In the genomic region with DNA sequence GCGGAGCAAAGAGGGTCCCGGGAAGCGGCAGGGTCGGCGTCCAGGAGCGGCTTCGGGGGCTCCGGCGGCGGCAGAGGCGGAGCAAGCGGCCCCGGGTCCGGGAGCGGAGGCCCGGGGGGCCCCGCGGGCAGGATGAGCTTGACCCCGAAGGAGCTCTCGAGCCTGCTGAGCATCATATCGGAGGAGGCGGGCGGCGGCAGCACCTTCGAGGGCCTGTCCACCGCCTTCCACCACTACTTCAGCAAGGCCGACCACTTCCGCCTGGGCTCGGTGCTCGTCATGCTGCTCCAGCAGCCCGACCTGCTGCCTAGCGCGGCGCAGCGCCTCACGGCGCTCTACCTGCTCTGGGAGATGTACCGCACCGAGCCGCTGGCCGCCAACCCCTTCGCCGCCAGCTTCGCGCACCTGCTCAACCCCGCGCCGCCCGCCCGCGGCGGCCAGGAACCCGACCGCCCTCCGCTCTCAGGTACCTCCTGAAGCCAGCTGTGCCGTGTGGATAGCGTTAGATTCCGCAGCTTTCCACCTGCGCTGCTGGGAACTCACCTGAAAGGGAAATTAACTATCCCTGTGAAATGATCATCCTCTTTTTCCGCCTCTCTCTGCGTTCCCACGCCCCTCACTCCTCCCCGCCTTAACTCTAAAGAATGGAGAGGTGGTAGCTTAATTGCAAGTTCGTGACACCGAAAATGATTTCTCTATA, we compare ENCODE assay signal across 8 cellular contexts. TPM values are rescaled to one million over a fixed set of nuclear protein-coding genes. Genes with fewer than 3 reads are reported as not detected.
DNase-seq lines count a peak whose midpoint lies in the region; ATAC-seq, FAIRE-seq and TF ChIP-seq lines count a peak whose summit lies in the region.

No MANE protein-coding gene starts in this region.

- peak; percentile 42 for FAIRE-seq in GM18507 (lab: Jason Lieb, UNC)

- TF ChIP-seq CTCF in epithelial cell of esophagus (IDR thresholded peaks at IDR 0.05; ENCODE audit: insufficient read depth, low read depth, low read length, missing control alignments): no peak

- H3K27ac ChIP-seq in muscle layer of duodenum (ENCODE audit: low read length): peak overlapping the region; percentile 42

- peak overlapping the region; percentile 78 for H3K4me3 ChIP-seq in epithelial cell of esophagus (ENCODE audit: low read length)
- H3K4me3 ChIP-seq in muscle layer of duodenum (ENCODE audit: low read depth in 1 of 2, low read length in 2 of 2): peak overlapping the region; percentile 86 to 97

- no peaks in the 10 kb centered on the region for H3K9me3 Mint-ChIP-seq in activated CD8-positive, alpha-beta T cell treated with anti-CD3 and anti-CD28 coated beads, Interleukin-2, amount 10 ng/mL, durations not matched to agents 7 days and 5 days (ENCODE audit: insufficient read depth)

- H3K4me1 Mint-ChIP-seq in activated CD8-positive, alpha-beta T cell treated with anti-CD3 and anti-CD28 coated beads, Interleukin-2, amount 10 ng/mL, durations not matched to agents 7 days and 5 days (ENCODE audit: low read depth): peaks cover 50% of the 10 kb centered on the region

- H3K27ac Mint-ChIP-seq in activated CD8-positive, alpha-beta T cell treated with anti-CD3 and anti-CD28 coated beads, Interleukin-2, amount 10 ng/mL, durations not matched to agents 7 days and 5 days: peak overlapping the region; percentile 96

- no peaks in the 10 kb centered on the region for H3K27me3 Mint-ChIP-seq in activated CD8-positive, alpha-beta T cell treated with anti-CD3 and anti-CD28 coated beads, Interleukin-2, amount 10 ng/mL, durations not matched to agents 7 days and 5 days (ENCODE audit: low read depth)

- peak overlapping the region; percentile 89 for H3K4me3 Mint-ChIP-seq in activated CD8-positive, alpha-beta T cell treated with anti-CD3 and anti-CD28 coated beads, Interleukin-2, amount 10 ng/mL, durations not matched to agents 7 days and 5 days

- H3K9me3 ChIP-seq in muscle layer of duodenum (ENCODE audit: control insufficient read depth in 1 of 2, low read length in 2 of 2): no peaks in the 10 kb centered on the region

- no peaks in the 10 kb centered on the region for H3K27me3 ChIP-seq in muscle layer of duodenum (ENCODE audit: low read depth, low read length)

- ATAC-seq in HG02981 (IDR thresholded peaks at IDR 0.05; ENCODE audit: unreplicated experiment): peak; percentile 50
- peak; percentile 80 for ATAC-seq in activated CD8-positive, alpha-beta T cell treated with anti-CD3 and anti-CD28 coated beads, Interleukin-2, amount 10 ng/mL, durations not matched to agents 7 days and 5 days

- peaks cover 10 to 22% of the 10 kb centered on the region in 2 donors for H3K4me1 ChIP-seq in muscle layer of duodenum (ENCODE audit: control insufficient read depth in 1 of 2, insufficient read depth in 2 of 2, low read length in 2 of 2)

- peaks cover 37% of the 10 kb centered on the region for H3K36me3 Mint-ChIP-seq in activated CD8-positive, alpha-beta T cell treated with anti-CD3 and anti-CD28 coated beads, Interleukin-2, amount 10 ng/mL, durations not matched to agents 7 days and 5 days (ENCODE audit: low read depth)

- DNase-seq in A172 (ENCODE audit: low spot score): peak; percentile 58
- peak; percentile 44 for DNase-seq in GM18507 (ENCODE audit: extremely low spot score, insufficient read length, low read depth)
- peak; percentile 59 to 74 for DNase-seq in NCI-H526 (lab: John Stamatoyannopoulos, UW)
- peak; percentile 87 for DNase-seq in activated CD8-positive, alpha-beta T cell treated with anti-CD3 and anti-CD28 coated beads, Interleukin-2, amount 10 ng/mL, durations not matched to agents 7 days and 5 days
- DNase-seq in epithelial cell of esophagus (ENCODE audit: low read depth): peak; percentile 78
- DNase-seq in stimulated activated CD8-positive, alpha-beta memory T cell treated with anti-CD3 and anti-CD28 coated beads, Interleukin-7, amount 100 ng/mL, for 4 hours (ENCODE audit: low read depth in 2 of 2): peak; percentile 48 to 69

- POLR2A ChIA-PET in activated CD8-positive, alpha-beta T cell treated with anti-CD3 and anti-CD28 coated beads, Interleukin-2, amount 10 ng/mL, durations not matched to agents 7 days and 5 days (lab: Charles Lee): interaction anchor here (0.9 to 3.7 kb wide), 18 partner anchors 12 to 690 kb away, joined by 3 to 34 read pairs (median 5); partner anchors contain the start of genes PDCL3, RNF149, RPL31 and TBC1D8

- CTCF ChIA-PET in activated CD8-positive, alpha-beta T cell treated with anti-CD3 and anti-CD28 coated beads, Interleukin-2, amount 10 ng/mL, durations not matched to agents 7 days and 5 days (lab: Charles Lee): interaction anchor here (0.7 to 3.2 kb wide), 23 partner anchors 9 to 546 kb away, joined by 3 to 24 read pairs (median 4); partner anchors contain the start of genes CREG2 and RNF149

- peaks cover 0 to 6% of the 10 kb centered on the region in 2 donors for H3K36me3 ChIP-seq in muscle layer of duodenum (ENCODE audit: control insufficient read depth in 1 of 2, insufficient read depth in 2 of 2, low read length in 2 of 2)

RNA-seq across cellular contexts. Expression of gene CNOT11, which starts 0.5 kb away (rescaled TPM):
- 61.9 and 68.6 TPM in 2 replicates for total RNA-seq in A172 (2014; rRNA removed; shearing (Covaris generic))
- 10 to 100 TPM; 64.4 to 64.7 TPM for total RNA-seq in activated CD8-positive, alpha-beta T cell treated with anti-CD3 and anti-CD28 coated beads, Interleukin-2, amount 10 ng/mL, durations not matched to agents 7 days and 5 days

RNA-seq across cellular contexts. Expression of gene RNF149, which starts 55.3 kb away (rescaled TPM):
- 21.7 and 21.9 TPM in 2 replicates for total RNA-seq in A172 (2014; rRNA removed; shearing (Covaris generic))
- 10 to 100 TPM; 64.2 to 71.5 TPM for total RNA-seq in activated CD8-positive, alpha-beta T cell treated with anti-CD3 and anti-CD28 coated beads, Interleukin-2, amount 10 ng/mL, durations not matched to agents 7 days and 5 days

Comparison
In these comparisons a context has a peak if more than half of its experiments do, and no peak if none do; other contexts are left out.
1. Peak in every context shown above with its lines: DNase-seq, ATAC-seq, H3K4me3 ChIP-seq and H3K27ac ChIP-seq.